ENCODE assay signal across 10 cellular contexts in genomic region chr12:34400986-34401658, GRCh38.
A peak's percentile ranks its signal among the peaks of the same experiment; 100 is the strongest.
DNase-seq lines count a peak whose midpoint lies in the region; ATAC-seq and TF ChIP-seq lines count a peak whose summit lies in the region.
"Had no signal": no experiment of that assay in that cellular context is flagged by ENCODE, and none has a peak within 500 bp of the region (broad histone marks: within the 10 kb centered on the region; RNA-seq: fewer than 3 reads in every experiment).

No MANE protein-coding gene starts in this region.

- H3K4me3 ChIP-seq in H7 (ENCODE audit: insufficient read depth, low read depth, low read length) (no peak overlapping the region), hepatocyte (no peak overlapping the region), stomach (no peak overlapping the region)
- H3K4me3 ChIP-seq: skin epidermis had no signal

- no peak overlapping the region for H3K4me3 Mint-ChIP-seq in activated T-helper 2 cell treated with anti-CD3 and anti-CD28 coated beads, Interferon-gamma antibody, Interleukin-2, Interleukin-4, amounts not matched to agents 10 μg/mL and 5 μg/mL and 100 μg/mL, durations not matched to agents 14 hours and 24 hours and 36 hours (ENCODE audit: low read depth)
- no peak overlapping the region for H3K4me3 Mint-ChIP-seq in activated T-helper 17 cell treated with anti-CD3 and anti-CD28 coated beads, Interleukin-2, amount 50 U/mL, for 72 hours

- no peaks in the 10 kb centered on the region for H3K79me2 ChIP-seq in hepatocyte

- H3K4me2 ChIP-seq in hepatocyte: no peak overlapping the region

- TF ChIP-seq CTCF in hepatocyte (IDR thresholded peaks at IDR 0.05; ENCODE audit: poor library complexity) (no peak), stomach (IDR thresholded peaks at IDR 0.05) (no peak)

- H3K9me3 ChIP-seq in hepatocyte (ENCODE audit: low read depth) (no peaks in the 10 kb centered on the region), stomach (peaks cover 17 to 100% (median 98%) of the 10 kb centered on the region in 4 donors)

- no peaks in the 10 kb centered on the region for H4K20me1 ChIP-seq in hepatocyte (ENCODE audit: insufficient read depth, poor library complexity, severe bottlenecking)

- H3K9me3 Mint-ChIP-seq in activated T-helper 2 cell treated with anti-CD3 and anti-CD28 coated beads, Interferon-gamma antibody, Interleukin-2, Interleukin-4, amounts not matched to agents 10 μg/mL and 5 μg/mL and 100 μg/mL, durations not matched to agents 14 hours and 24 hours and 36 hours: peaks cover 48% of the 10 kb centered on the region
- H3K9me3 Mint-ChIP-seq in activated T-helper 17 cell treated with anti-CD3 and anti-CD28 coated beads, Interleukin-2, amount 50 U/mL, for 72 hours: peaks cover 11% of the 10 kb centered on the region

- no peaks in the 10 kb centered on the region for H3K27me3 ChIP-seq in H7 (ENCODE audit: control insufficient read depth, insufficient read depth, low read length)
- H3K27me3 ChIP-seq in hepatocyte: no peaks in the 10 kb centered on the region
- no peaks in the 10 kb centered on the region for H3K27me3 ChIP-seq in stomach

- H3K4me1 Mint-ChIP-seq in activated T-helper 2 cell treated with anti-CD3 and anti-CD28 coated beads, Interferon-gamma antibody, Interleukin-2, Interleukin-4, amounts not matched to agents 10 μg/mL and 5 μg/mL and 100 μg/mL, durations not matched to agents 14 hours and 24 hours and 36 hours (ENCODE audit: low read depth): no peaks in the 10 kb centered on the region
- no peaks in the 10 kb centered on the region for H3K4me1 Mint-ChIP-seq in activated T-helper 17 cell treated with anti-CD3 and anti-CD28 coated beads, Interleukin-2, amount 50 U/mL, for 72 hours

- H3K4me1 ChIP-seq in hepatocyte (ENCODE audit: insufficient read depth) (no peaks in the 10 kb centered on the region), stomach (no peaks in the 10 kb centered on the region)

- H2AFZ ChIP-seq in hepatocyte: no peak overlapping the region

- H3K27ac Mint-ChIP-seq in activated T-helper 2 cell treated with anti-CD3 and anti-CD28 coated beads, Interferon-gamma antibody, Interleukin-2, Interleukin-4, amounts not matched to agents 10 μg/mL and 5 μg/mL and 100 μg/mL, durations not matched to agents 14 hours and 24 hours and 36 hours: no peak overlapping the region
- H3K27ac Mint-ChIP-seq in activated T-helper 17 cell treated with anti-CD3 and anti-CD28 coated beads, Interleukin-2, amount 50 U/mL, for 72 hours: no peak overlapping the region

- H3K36me3 ChIP-seq in H7 (replicated peaks; ENCODE audit: control insufficient read depth, insufficient read depth, low read length): no peaks in the 10 kb centered on the region
- no peaks in the 10 kb centered on the region for H3K36me3 ChIP-seq in hepatocyte (replicated peaks; ENCODE audit: insufficient read depth, low read depth)
- no peaks in the 10 kb centered on the region for H3K36me3 ChIP-seq in stomach

- no peaks in the 10 kb centered on the region for H3K27me3 Mint-ChIP-seq in activated T-helper 2 cell treated with anti-CD3 and anti-CD28 coated beads, Interferon-gamma antibody, Interleukin-2, Interleukin-4, amounts not matched to agents 10 μg/mL and 5 μg/mL and 100 μg/mL, durations not matched to agents 14 hours and 24 hours and 36 hours (ENCODE audit: low read depth)
- no peaks in the 10 kb centered on the region for H3K27me3 Mint-ChIP-seq in activated T-helper 17 cell treated with anti-CD3 and anti-CD28 coated beads, Interleukin-2, amount 50 U/mL, for 72 hours

- H3K36me3 Mint-ChIP-seq in activated T-helper 2 cell treated with anti-CD3 and anti-CD28 coated beads, Interferon-gamma antibody, Interleukin-2, Interleukin-4, amounts not matched to agents 10 μg/mL and 5 μg/mL and 100 μg/mL, durations not matched to agents 14 hours and 24 hours and 36 hours (ENCODE audit: low read depth): no peaks in the 10 kb centered on the region
- no peaks in the 10 kb centered on the region for H3K36me3 Mint-ChIP-seq in activated T-helper 17 cell treated with anti-CD3 and anti-CD28 coated beads, Interleukin-2, amount 50 U/mL, for 72 hours (ENCODE audit: low read depth)

- no peak for TF ChIP-seq EP300 in stomach (IDR thresholded peaks at IDR 0.05)

- no peaks in the 10 kb centered on the region for H3K9me2 ChIP-seq in hepatocyte (replicated peaks; ENCODE audit: insufficient read depth)

- no peak overlapping the region for H3K27ac ChIP-seq in hepatocyte
- H3K27ac ChIP-seq in stomach: no peak overlapping the region
- H3K27ac ChIP-seq: skin epidermis had no signal

- WGBS in hepatocyte (ENCODE audit: low lambda C conversion rate, missing lambda C conversion rate): 74% methylated on average over 25 of the region's 25 CpGs
- 64 to 70% (median 67%) methylated on average over 24 to 25 of the region's 25 CpGs for WGBS in stomach, 5 donors

- intact Hi-C loops in activated T-helper 2 cell treated with anti-CD3 and anti-CD28 coated beads, Interferon-gamma antibody, Interleukin-2, Interleukin-4, amounts not matched to agents 10 μg/mL and 5 μg/mL and 100 μg/mL, durations not matched to agents 14 hours and 24 hours and 36 hours (cut with micrococcal nuclease): no loop called here
- intact Hi-C loops in stomach (cut with DNase I; ENCODE audit: low total_unique reads): no loop called here

- no peak for ATAC-seq in activated T-helper 17 cell treated with anti-CD3 and anti-CD28 coated beads, Interleukin-2, amount 50 U/mL, for 72 hours (replicated peaks)
- ATAC-seq in HG02852 (IDR thresholded peaks at IDR 0.05; ENCODE audit: unreplicated experiment) (no peak), GM19452 (IDR thresholded peaks at IDR 0.05; ENCODE audit: unreplicated experiment) (no peak)

- DNase-seq in H7 (peak; percentile 9), hepatocyte (ENCODE audit: low spot score) (peak; percentile 1), stomach (peak; percentile 9)
- peak; percentile 2 for DNase-seq in activated T-helper 2 cell treated with anti-CD3 and anti-CD28 coated beads, Interferon-gamma antibody, Interleukin-2, Interleukin-4, amounts not matched to agents 10 μg/mL and 5 μg/mL and 100 μg/mL, durations not matched to agents 14 hours and 24 hours and 36 hours (ENCODE audit: low spot score)
- DNase-seq: hippocampal formation, NCI-H446 had no signal

- TF ChIP-seq POLR2A in stomach (IDR thresholded peaks at IDR 0.05): no peak
